12 cellular contexts compared by ENCODE assay signal in genomic region chr21:41507521-41508414, GRCh38. TPM values are rescaled to one million over a fixed set of nuclear protein-coding genes. Genes with fewer than 3 reads are reported as not detected.
DNase-seq lines count a peak whose midpoint lies in the region; ATAC-seq and TF ChIP-seq lines count a peak whose summit lies in the region.
"Had no signal": no experiment of that assay in that cellular context is flagged by ENCODE, and none has a peak within 500 bp of the region (broad histone marks: within the 10 kb centered on the region; RNA-seq: fewer than 3 reads in every experiment).

TMPRSS2 (minus strand) TSS chr21:41508158; CDS start chr21:41498133, 10,025 bp downstream.

- POLR2A ChIA-PET in PC-9 (lab: Charles Lee; ENCODE audit: unreplicated experiment) = interaction anchor here (0.5 kb wide), 1 partner anchor 202 kb away, joined by 8 read pairs; no protein-coding TSS in a partner anchor
- POLR2A ChIA-PET in naive thymus-derived CD8-positive, alpha-beta T cell (lab: Charles Lee) = no interaction called here

- H3K9ac ChIP-seq in neural cell (ENCODE audit: low read length) = peak within 1 kb of the TSS; percentile 3
- H3K9ac ChIP-seq: SK-N-SH had no signal

- TF ChIP-seq CTCF in PC-9 (conservative IDR thresholded peaks at IDR 0.05) (no peak), left ventricle myocardium inferior (IDR thresholded peaks at IDR 0.05; ENCODE audit: borderline replicate concordance) (no peak), neural cell (IDR thresholded peaks at IDR 0.05; ENCODE audit: poor library complexity, severe bottlenecking) (no peak)

- peak within 1 kb of the TSS; percentile 61 for H3K4me3 ChIP-seq in PC-9
- H3K4me3 ChIP-seq in left ventricle myocardium inferior = peak within 1 kb of the TSS; percentile 56
- peak within 1 kb of the TSS; percentile 65 for H3K4me3 ChIP-seq in neural cell (ENCODE audit: low read length)

- TF ChIP-seq RAD21 in neural cell (conservative IDR thresholded peaks at IDR 0.05) = no peak

- intact Hi-C loops in PC-9 (cut with micrococcal nuclease; ENCODE audit: unreplicated experiment) = loop anchor here (10.0 kb wide), 1 partner anchor 97 kb away; no protein-coding TSS in a partner anchor
- intact Hi-C loops in left ventricle myocardium inferior (cut with micrococcal nuclease) = no loop called here

- H3K4me2 ChIP-seq in PC-9 = peak within 1 kb of the TSS; percentile 82
- peak within 1 kb of the TSS; percentile 65 for H3K4me2 ChIP-seq in neural cell (ENCODE audit: low read length)
- H3K4me2 ChIP-seq: SK-N-SH had no signal

- peak; percentile 46 for DNase-seq in COLO668 (lab: John Stamatoyannopoulos, UW; ENCODE audit: unreplicated experiment)
- DNase-seq in PC-9 = peak; percentile 35 to 55
- DNase-seq in left ventricle myocardium inferior = no peak
- DNase-seq in cerebellar nuclear complex (lab: John Stamatoyannopoulos, UW) = no peak
- DNase-seq in SIG-M5 treated with dmso at 0.1 percent for 504 hours (lab: John Stamatoyannopoulos, UW; ENCODE audit: unreplicated experiment) = no peak
- no peak for DNase-seq in DMS153 (lab: John Stamatoyannopoulos, UW)
- DNase-seq in naive thymus-derived CD8-positive, alpha-beta T cell = no peak
- DNase-seq: activated CD8-positive, alpha-beta memory T cell treated with anti-CD3 and anti-CD28 coated beads, Interleukin-2, amount 50 U/mL, for 4 hours; CD4-positive, CD25-positive, alpha-beta regulatory T cell; effector memory CD4-positive, alpha-beta T cell; SK-N-SH had no signal

- no peaks in the 10 kb centered on the region for H3F3A ChIP-seq in PC-9 (ENCODE audit: insufficient read depth, low read depth)
- H3F3A ChIP-seq in neural cell (ENCODE audit: insufficient read depth, low read length, poor library complexity, severe bottlenecking) = no peaks in the 10 kb centered on the region

- H3K9me3 ChIP-seq in PC-9 (ENCODE audit: insufficient read depth, low read depth) = no peaks in the 10 kb centered on the region
- no peaks in the 10 kb centered on the region for H3K9me3 ChIP-seq in left ventricle myocardium inferior (replicated peaks)
- H3K9me3 ChIP-seq in neural cell (ENCODE audit: low read length) = peaks cover 6% of the 10 kb centered on the region
- H3K9me3 ChIP-seq: SK-N-SH had no signal

- CTCF ChIA-PET in PC-9 (lab: Charles Lee) = no interaction called here

- no peaks in the 10 kb centered on the region for H3K9me3 Mint-ChIP-seq in naive thymus-derived CD8-positive, alpha-beta T cell
- H3K9me3 Mint-ChIP-seq: CD4-positive, CD25-positive, alpha-beta regulatory T cell had no signal

- H3K4me1 Mint-ChIP-seq in naive thymus-derived CD8-positive, alpha-beta T cell = peaks cover 0 to 2% (median 0%) of the 10 kb centered on the region in 4 donors
- H3K4me1 Mint-ChIP-seq: CD4-positive, CD25-positive, alpha-beta regulatory T cell had no signal

- no peaks in the 10 kb centered on the region for H3K4me1 ChIP-seq in PC-9 (replicated peaks; ENCODE audit: insufficient read depth)
- peaks cover 20% of the 10 kb centered on the region for H3K4me1 ChIP-seq in left ventricle myocardium inferior

- H3K27me3 ChIP-seq in PC-9 (ENCODE audit: insufficient read depth, low read depth) (no peaks in the 10 kb centered on the region; the same call in 1 of the 2 replicates), left ventricle myocardium inferior (ENCODE audit: low read depth) (peaks cover 97% of the 10 kb centered on the region), neural cell (ENCODE audit: insufficient read depth, low read depth, low read length) (peaks cover 67% of the 10 kb centered on the region)

- H3K79me2 ChIP-seq in PC-9 (ENCODE audit: low read depth) = no peaks in the 10 kb centered on the region
- no peaks in the 10 kb centered on the region for H3K79me2 ChIP-seq in neural cell (replicated peaks; ENCODE audit: insufficient read depth, low read length)

- ATAC-seq in naive thymus-derived CD8-positive, alpha-beta T cell = no peak

- peak within 1 kb of the TSS; percentile 83 for H2AFZ ChIP-seq in PC-9
- no peak within 1 kb of the TSS for H2AFZ ChIP-seq in neural cell (ENCODE audit: low read depth, low read length)

- no peak within 1 kb of the TSS for H3K27ac Mint-ChIP-seq in naive thymus-derived CD8-positive, alpha-beta T cell
- H3K27ac Mint-ChIP-seq: CD4-positive, CD25-positive, alpha-beta regulatory T cell had no signal

- BruUV-seq in PC-9 (replicated peaks; lab: Mats Ljungman, UMichigan) = no TSS peak

- H3K36me3 ChIP-seq in PC-9 (ENCODE audit: low read depth) (no peaks in the 10 kb centered on the region), left ventricle myocardium inferior (no peaks in the 10 kb centered on the region), neural cell (ENCODE audit: insufficient read depth, low read length) (no peaks in the 10 kb centered on the region)

- H3K4me3 Mint-ChIP-seq in naive thymus-derived CD8-positive, alpha-beta T cell = no peak within 1 kb of the TSS
- H3K4me3 Mint-ChIP-seq: CD4-positive, CD25-positive, alpha-beta regulatory T cell had no signal

- H3K27me3 Mint-ChIP-seq in naive thymus-derived CD8-positive, alpha-beta T cell = peaks cover 20 to 59% (median 42%) of the 10 kb centered on the region in 5 donors

- no peak for TF ChIP-seq EP300 in neural cell (conservative IDR thresholded peaks at IDR 0.05; ENCODE audit: poor library complexity, severe bottlenecking)

- H3K36me3 Mint-ChIP-seq in naive thymus-derived CD8-positive, alpha-beta T cell = no peaks in the 10 kb centered on the region
- H3K36me3 Mint-ChIP-seq: CD4-positive, CD25-positive, alpha-beta regulatory T cell had no signal

- H4K20me1 ChIP-seq in PC-9 (ENCODE audit: insufficient read depth) = no peaks in the 10 kb centered on the region
- no peaks in the 10 kb centered on the region for H4K20me1 ChIP-seq in neural cell (ENCODE audit: insufficient read depth)

- H3K27ac ChIP-seq in PC-9 (no peak within 1 kb of the TSS), left ventricle myocardium inferior (replicated peaks) (no peak within 1 kb of the TSS), neural cell (ENCODE audit: low read length) (no peak within 1 kb of the TSS)

- H3K9me2 ChIP-seq in PC-9 (ENCODE audit: insufficient read depth) (no peaks in the 10 kb centered on the region), neural cell (ENCODE audit: insufficient read depth, low read length) (no peaks in the 10 kb centered on the region)
- H3K9me2 ChIP-seq: SK-N-SH had no signal

TF ChIP-seq in neural cell, 6 proteins besides CTCF, POLR2A, EP300 and RAD21:
- TF ChIP-seq SMC3 (conservative IDR thresholded peaks at IDR 0.05; ENCODE audit: poor library complexity) = no peak
- no peak for TF ChIP-seq TAF1 (IDR thresholded peaks at IDR 0.05; ENCODE audit: low read depth)
- no peak for TF ChIP-seq MXI1 (conservative IDR thresholded peaks at IDR 0.05; ENCODE audit: poor library complexity, severe bottlenecking)
- no peak for TF ChIP-seq EZH2 (IDR thresholded peaks at IDR 0.05; ENCODE audit: borderline replicate concordance, insufficient read depth, low read length, poor library complexity, severe bottlenecking)
- TF ChIP-seq REST (IDR thresholded peaks at IDR 0.05; ENCODE audit: borderline replicate concordance) = no peak
- no peak for TF ChIP-seq POLR2AphosphoS5 (IDR thresholded peaks at IDR 0.05)

RNA-seq across cellular contexts. Expression of gene TMPRSS2, which starts in this region (rescaled TPM):
- total RNA-seq in PC-9 (2021) = 0.61 and 0.78 TPM in 2 replicates
- not detected for total RNA-seq in left ventricle myocardium inferior
- polyA plus RNA-seq in neural cell = not detected in 2 replicates
- not detected in 2 replicates for polyA minus RNA-seq in neural cell
- not detected for total RNA-seq in naive thymus-derived CD8-positive, alpha-beta T cell
- polyA plus RNA-seq in naive thymus-derived CD8-positive, alpha-beta T cell = not detected
- total RNA-seq: CD4-positive, CD25-positive, alpha-beta regulatory T cell had no signal
- polyA plus RNA-seq: CD4-positive, CD25-positive, alpha-beta regulatory T cell; SK-N-SH had no signal

Comparison
In these comparisons a context has a peak if more than half of its experiments do, and no peak if none do; other contexts are left out.
1. Peak in DNase-seq, H3K4me3 ChIP-seq and H3K4me2 ChIP-seq in PC-9; RNA of the gene not detected or under 1 TPM.